ENCODE assay signal across 1 cellular context in the genomic region with DNA sequence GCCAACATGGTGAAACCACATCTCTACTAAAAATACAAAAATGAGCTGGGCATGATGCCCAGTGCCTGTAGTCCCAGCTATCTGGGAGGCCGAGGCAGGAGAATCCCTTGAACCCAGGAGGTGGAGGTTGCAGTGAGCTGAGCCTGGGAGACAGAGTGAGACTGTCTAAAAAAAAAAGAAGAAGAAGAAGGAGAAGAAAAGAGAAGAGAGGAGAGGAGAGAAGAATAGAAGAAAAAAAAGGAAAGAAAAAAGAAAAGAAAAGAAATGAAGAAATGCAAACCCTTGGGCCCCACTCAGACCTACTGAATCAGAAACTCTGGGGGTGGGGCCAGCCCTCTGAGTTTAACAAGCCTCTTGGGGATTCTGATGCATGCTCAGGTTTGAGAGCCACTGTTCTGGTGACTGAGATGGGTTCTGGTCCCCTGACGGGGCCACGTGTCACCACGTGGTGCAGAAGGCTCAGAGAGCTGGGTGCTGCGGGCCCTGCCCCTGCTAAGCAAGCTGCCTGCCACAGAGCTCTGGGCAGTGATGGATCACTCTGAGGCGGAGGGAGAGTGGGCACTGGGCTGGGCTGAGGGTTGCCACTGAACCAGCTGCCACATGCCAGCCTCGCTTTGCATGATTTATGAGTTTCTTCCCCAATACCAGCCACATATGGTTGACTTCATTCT.
TF ChIP-seq lines count a peak whose summit lies in the region.

No MANE protein-coding gene starts in this region.

TF ChIP-seq in GM12878, 131 proteins besides CTCF, POLR2A, EP300 and RAD21 (continued from another document and continues in another):
- TF ChIP-seq, protein P1, sequence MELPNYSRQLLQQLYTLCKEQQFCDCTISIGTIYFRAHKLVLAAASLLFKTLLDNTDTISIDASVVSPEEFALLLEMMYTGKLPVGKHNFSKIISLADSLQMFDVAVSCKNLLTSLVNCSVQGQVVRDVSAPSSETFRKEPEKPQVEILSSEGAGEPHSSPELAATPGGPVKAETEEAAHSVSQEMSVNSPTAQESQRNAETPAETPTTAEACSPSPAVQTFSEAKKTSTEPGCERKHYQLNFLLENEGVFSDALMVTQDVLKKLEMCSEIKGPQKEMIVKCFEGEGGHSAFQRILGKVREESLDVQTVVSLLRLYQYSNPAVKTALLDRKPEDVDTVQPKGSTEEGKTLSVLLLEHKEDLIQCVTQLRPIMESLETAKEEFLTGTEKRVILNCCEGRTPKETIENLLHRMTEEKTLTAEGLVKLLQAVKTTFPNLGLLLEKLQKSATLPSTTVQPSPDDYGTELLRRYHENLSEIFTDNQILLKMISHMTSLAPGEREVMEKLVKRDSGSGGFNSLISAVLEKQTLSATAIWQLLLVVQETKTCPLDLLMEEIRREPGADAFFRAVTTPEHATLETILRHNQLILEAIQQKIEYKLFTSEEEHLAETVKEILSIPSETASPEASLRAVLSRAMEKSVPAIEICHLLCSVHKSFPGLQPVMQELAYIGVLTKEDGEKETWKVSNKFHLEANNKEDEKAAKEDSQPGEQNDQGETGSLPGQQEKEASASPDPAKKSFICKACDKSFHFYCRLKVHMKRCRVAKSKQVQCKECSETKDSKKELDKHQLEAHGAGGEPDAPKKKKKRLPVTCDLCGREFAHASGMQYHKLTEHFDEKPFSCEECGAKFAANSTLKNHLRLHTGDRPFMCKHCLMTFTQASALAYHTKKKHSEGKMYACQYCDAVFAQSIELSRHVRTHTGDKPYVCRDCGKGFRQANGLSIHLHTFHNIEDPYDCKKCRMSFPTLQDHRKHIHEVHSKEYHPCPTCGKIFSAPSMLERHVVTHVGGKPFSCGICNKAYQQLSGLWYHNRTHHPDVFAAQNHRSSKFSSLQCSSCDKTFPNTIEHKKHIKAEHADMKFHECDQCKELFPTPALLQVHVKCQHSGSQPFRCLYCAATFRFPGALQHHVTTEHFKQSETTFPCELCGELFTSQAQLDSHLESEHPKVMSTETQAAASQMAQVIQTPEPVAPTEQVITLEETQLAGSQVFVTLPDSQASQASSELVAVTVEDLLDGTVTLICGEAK (IDR thresholded peaks at IDR 0.05; ENCODE audit: borderline replicate concordance): no peak
- no peak for TF ChIP-seq MTA3 (IDR thresholded peaks at IDR 0.05; ENCODE audit: borderline replicate concordance, low read length)
- no peak for TF ChIP-seq ZBTB11 (CRISPR knock-in tag; IDR thresholded peaks at IDR 0.05)
- TF ChIP-seq, protein P2, sequence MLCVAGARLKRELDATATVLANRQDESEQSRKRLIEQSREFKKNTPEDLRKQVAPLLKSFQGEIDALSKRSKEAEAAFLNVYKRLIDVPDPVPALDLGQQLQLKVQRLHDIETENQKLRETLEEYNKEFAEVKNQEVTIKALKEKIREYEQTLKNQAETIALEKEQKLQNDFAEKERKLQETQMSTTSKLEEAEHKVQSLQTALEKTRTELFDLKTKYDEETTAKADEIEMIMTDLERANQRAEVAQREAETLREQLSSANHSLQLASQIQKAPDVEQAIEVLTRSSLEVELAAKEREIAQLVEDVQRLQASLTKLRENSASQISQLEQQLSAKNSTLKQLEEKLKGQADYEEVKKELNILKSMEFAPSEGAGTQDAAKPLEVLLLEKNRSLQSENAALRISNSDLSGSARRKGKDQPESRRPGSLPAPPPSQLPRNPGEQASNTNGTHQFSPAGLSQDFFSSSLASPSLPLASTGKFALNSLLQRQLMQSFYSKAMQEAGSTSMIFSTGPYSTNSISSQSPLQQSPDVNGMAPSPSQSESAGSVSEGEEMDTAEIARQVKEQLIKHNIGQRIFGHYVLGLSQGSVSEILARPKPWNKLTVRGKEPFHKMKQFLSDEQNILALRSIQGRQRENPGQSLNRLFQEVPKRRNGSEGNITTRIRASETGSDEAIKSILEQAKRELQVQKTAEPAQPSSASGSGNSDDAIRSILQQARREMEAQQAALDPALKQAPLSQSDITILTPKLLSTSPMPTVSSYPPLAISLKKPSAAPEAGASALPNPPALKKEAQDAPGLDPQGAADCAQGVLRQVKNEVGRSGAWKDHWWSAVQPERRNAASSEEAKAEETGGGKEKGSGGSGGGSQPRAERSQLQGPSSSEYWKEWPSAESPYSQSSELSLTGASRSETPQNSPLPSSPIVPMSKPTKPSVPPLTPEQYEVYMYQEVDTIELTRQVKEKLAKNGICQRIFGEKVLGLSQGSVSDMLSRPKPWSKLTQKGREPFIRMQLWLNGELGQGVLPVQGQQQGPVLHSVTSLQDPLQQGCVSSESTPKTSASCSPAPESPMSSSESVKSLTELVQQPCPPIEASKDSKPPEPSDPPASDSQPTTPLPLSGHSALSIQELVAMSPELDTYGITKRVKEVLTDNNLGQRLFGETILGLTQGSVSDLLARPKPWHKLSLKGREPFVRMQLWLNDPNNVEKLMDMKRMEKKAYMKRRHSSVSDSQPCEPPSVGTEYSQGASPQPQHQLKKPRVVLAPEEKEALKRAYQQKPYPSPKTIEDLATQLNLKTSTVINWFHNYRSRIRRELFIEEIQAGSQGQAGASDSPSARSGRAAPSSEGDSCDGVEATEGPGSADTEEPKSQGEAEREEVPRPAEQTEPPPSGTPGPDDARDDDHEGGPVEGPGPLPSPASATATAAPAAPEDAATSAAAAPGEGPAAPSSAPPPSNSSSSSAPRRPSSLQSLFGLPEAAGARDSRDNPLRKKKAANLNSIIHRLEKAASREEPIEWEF (IDR thresholded peaks at IDR 0.05; ENCODE audit: insufficient replicate concordance, low read depth, low read length): no peak
- no peak for TF ChIP-seq CHD4 (IDR thresholded peaks at IDR 0.05)
- TF ChIP-seq, protein P3, sequence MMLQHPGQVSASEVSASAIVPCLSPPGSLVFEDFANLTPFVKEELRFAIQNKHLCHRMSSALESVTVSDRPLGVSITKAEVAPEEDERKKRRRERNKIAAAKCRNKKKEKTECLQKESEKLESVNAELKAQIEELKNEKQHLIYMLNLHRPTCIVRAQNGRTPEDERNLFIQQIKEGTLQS (IDR thresholded peaks at IDR 0.05; ENCODE audit: borderline replicate concordance, extremely low read depth, low read depth, low read length): no peak
- no peak for TF ChIP-seq MXI1 (IDR thresholded peaks at IDR 0.05; ENCODE audit: low read depth, low read length)
- no peak for TF ChIP-seq FOXM1 (IDR thresholded peaks at IDR 0.05; ENCODE audit: low read depth, low read length)
- TF ChIP-seq CREB1 (IDR thresholded peaks at IDR 0.05; ENCODE audit: low read depth): no peak
- no peak for TF ChIP-seq SREBF2 (IDR thresholded peaks at IDR 0.05; ENCODE audit: low read length)
- peak; percentile 38 for TF ChIP-seq PBX3 (IDR thresholded peaks at IDR 0.05; ENCODE audit: insufficient replicate concordance, low read depth, low read length)
- TF ChIP-seq HDAC2 (IDR thresholded peaks at IDR 0.05): no peak
- TF ChIP-seq, protein P4, sequence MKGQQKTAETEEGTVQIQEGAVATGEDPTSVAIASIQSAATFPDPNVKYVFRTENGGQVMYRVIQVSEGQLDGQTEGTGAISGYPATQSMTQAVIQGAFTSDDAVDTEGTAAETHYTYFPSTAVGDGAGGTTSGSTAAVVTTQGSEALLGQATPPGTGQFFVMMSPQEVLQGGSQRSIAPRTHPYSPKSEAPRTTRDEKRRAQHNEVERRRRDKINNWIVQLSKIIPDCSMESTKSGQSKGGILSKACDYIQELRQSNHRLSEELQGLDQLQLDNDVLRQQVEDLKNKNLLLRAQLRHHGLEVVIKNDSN (IDR thresholded peaks at IDR 0.05; ENCODE audit: borderline replicate concordance, extremely low read length, insufficient read depth, low read depth, low read length): peak; percentile 79
- TF ChIP-seq SMC3 (IDR thresholded peaks at IDR 0.05; ENCODE audit: borderline replicate concordance, low read length): no peak
- no peak for TF ChIP-seq SUPT20H (IDR thresholded peaks at IDR 0.05; ENCODE audit: borderline replicate concordance, control insufficient read depth, low read depth, low read length)
- TF ChIP-seq BHLHE40 (IDR thresholded peaks at IDR 0.05; ENCODE audit: borderline replicate concordance in 1 of 2, low read depth in 2 of 2, low read length in 1 of 2): peak; percentile 10 to 59; a peak in 2 of 4 replicates
- TF ChIP-seq TCF3 (IDR thresholded peaks at IDR 0.05; ENCODE audit: borderline replicate concordance, insufficient read depth, low read depth, low read length): no peak
- TF ChIP-seq TBL1XR1 (IDR thresholded peaks at IDR 0.05; ENCODE audit: low read depth, low read length): no peak
- 0 out of 2 replicates have a peak, but pooled peaks have one; percentile 11 for TF ChIP-seq DPF2 (IDR thresholded peaks at IDR 0.05)
- peak; percentile 99 for TF ChIP-seq ZNF687 (IDR thresholded peaks at IDR 0.05)
- no peak for TF ChIP-seq GABPA (IDR thresholded peaks at IDR 0.05; ENCODE audit: low read depth)
- TF ChIP-seq ZNF274 (IDR thresholded peaks at IDR 0.05; ENCODE audit: insufficient read depth, insufficient read length): no peak
- no peak for TF ChIP-seq ATF2 (IDR thresholded peaks at IDR 0.05; ENCODE audit: low read length)
- TF ChIP-seq CHD1 (IDR thresholded peaks at IDR 0.05; ENCODE audit: low read depth, low read length): no peak
- TF ChIP-seq GATAD2B (conservative IDR thresholded peaks at IDR 0.05; ENCODE audit: low read depth): 0 out of 2 replicates have a peak, but pooled peaks have one; percentile 26
- no peak for TF ChIP-seq TCF7 (IDR thresholded peaks at IDR 0.05; ENCODE audit: borderline replicate concordance)
- peak; percentile 83 for TF ChIP-seq MAX (IDR thresholded peaks at IDR 0.05; ENCODE audit: low read depth, low read length)
- TF ChIP-seq ZZZ3 (IDR thresholded peaks at IDR 0.05; ENCODE audit: control insufficient read depth, insufficient read length, low read depth): no peak
- TF ChIP-seq RAD51 (IDR thresholded peaks at IDR 0.05): peak; percentile 97
- peak; percentile 95 for TF ChIP-seq MEF2B (IDR thresholded peaks at IDR 0.05; ENCODE audit: partially characterized antibody, poor library complexity, severe bottlenecking)
- TF ChIP-seq ZNF24 (IDR thresholded peaks at IDR 0.05): peak; percentile 91
- TF ChIP-seq MTA2 (IDR thresholded peaks at IDR 0.05; ENCODE audit: low read depth): peak; percentile 64
- TF ChIP-seq CREM (IDR thresholded peaks at IDR 0.05; ENCODE audit: low read depth): no peak
